ENCODE assay signal across 1 cellular context in genomic region chr12:130825771-130826150, GRCh38.
TF ChIP-seq lines count a peak whose summit lies in the region.

No MANE protein-coding gene starts in this region.

TF ChIP-seq in K562, 482 proteins besides CTCF, POLR2A, EP300 and RAD21 (continued from another document):
- no peak for TF ChIP-seq ZBTB9 (CRISPR knock-in tag; IDR thresholded peaks at IDR 0.05)
- TF ChIP-seq HNRNPUL1 (IDR thresholded peaks at IDR 0.05; ENCODE audit: low read length), result no peak
- no peak for TF ChIP-seq CREB1 (IDR thresholded peaks at IDR 0.05)
- no peak for TF ChIP-seq CREB1 (CRISPR knock-in tag; IDR thresholded peaks at IDR 0.05)
- TF ChIP-seq TAL1 (IDR thresholded peaks at IDR 0.05), result peak; percentile 51; the same call in 1 of the 2 replicates
- no peak for TF ChIP-seq SRSF3 (IDR thresholded peaks at IDR 0.05; ENCODE audit: insufficient read depth, low read length)
- no peak for TF ChIP-seq ELF2 (CRISPR knock-in tag; IDR thresholded peaks at IDR 0.05)
TF ChIP-seq in K562: peak in this region for 20.
